ENCODE assay signal across 18 cellular contexts in genomic region chr2:28768952-28769351, GRCh38.
"Had no signal": no experiment of that assay in that cellular context is flagged by ENCODE, and none has a peak within 500 bp of the region (broad histone marks: within the 10 kb centered on the region; RNA-seq: fewer than 3 reads in every experiment).

No MANE protein-coding gene starts in this region.

- H3K9me3 ChIP-seq: ovary, sigmoid colon, SJSA1, thyroid gland had no signal

- H3K4me3 ChIP-seq: ovary, sigmoid colon, SJSA1, thyroid gland had no signal

- H3K36me3 ChIP-seq: ovary, sigmoid colon, thyroid gland had no signal

- H3K27me3 Mint-ChIP-seq: activated CD4-positive, alpha-beta memory T cell treated with anti-CD3 and anti-CD28 coated beads, Interleukin-2, amount 10 ng/mL, durations not matched to agents 7 days and 5 days had no signal

- DNase-seq: activated CD4-positive, alpha-beta memory T cell treated with anti-CD3 and anti-CD28 coated beads, Interleukin-2, amount 10 ng/mL, durations not matched to agents 7 days and 5 days; activated CD8-positive, alpha-beta memory T cell treated with anti-CD3 and anti-CD28 coated beads, Interleukin-2, amount 50 U/mL, for 4 hours; activated naive CD4-positive, alpha-beta T cell treated with anti-CD3 and anti-CD28 coated beads, Interleukin-2, amount 50 U/mL, for 16 hours; amygdala; effector memory CD4-positive, alpha-beta T cell; foreskin melanocyte; head of caudate nucleus; kidney glomerular epithelial cell; left ventricle myocardium superior; mesenchymal stem cell; ovary; sigmoid colon; stimulated activated CD4-positive, alpha-beta T cell treated with anti-CD3 and anti-CD28 coated beads, Interleukin-1b, Interleukin-23, amount 100 ng/mL, for 48 hours; T1000; thyroid gland had no signal

- H3K27ac ChIP-seq: ovary, SJSA1, thyroid gland, VCaP had no signal

- H3K4me3 Mint-ChIP-seq: activated CD4-positive, alpha-beta memory T cell treated with anti-CD3 and anti-CD28 coated beads, Interleukin-2, amount 10 ng/mL, durations not matched to agents 7 days and 5 days; neural crest cell had no signal

- H3K9me3 Mint-ChIP-seq: activated CD4-positive, alpha-beta memory T cell treated with anti-CD3 and anti-CD28 coated beads, Interleukin-2, amount 10 ng/mL, durations not matched to agents 7 days and 5 days had no signal

- H3K27ac Mint-ChIP-seq: activated CD4-positive, alpha-beta memory T cell treated with anti-CD3 and anti-CD28 coated beads, Interleukin-2, amount 10 ng/mL, durations not matched to agents 7 days and 5 days had no signal

- ATAC-seq: left ventricle myocardium superior had no signal
